15 cellular contexts compared by ENCODE assay signal in genomic region chr17:43570518-43570928, GRCh38. TPM values are rescaled to one million over a fixed set of nuclear protein-coding genes. Genes with fewer than 3 reads are reported as not detected.
A peak's percentile ranks its signal among the peaks of the same experiment; 100 is the strongest.
DNase-seq lines count a peak whose midpoint lies in the region; ATAC-seq and TF ChIP-seq lines count a peak whose summit lies in the region.
"Had no signal": no experiment of that assay in that cellular context is flagged by ENCODE, and none has a peak within 500 bp of the region (broad histone marks: within the 10 kb centered on the region; RNA-seq: fewer than 3 reads in every experiment).

No MANE protein-coding gene starts in this region.

- ATAC-seq in GM19328 (IDR thresholded peaks at IDR 0.05; ENCODE audit: unreplicated experiment) (no peak), omental fat pad (ENCODE audit: low FRiP score) (no peak)
- ATAC-seq: heart left ventricle had no signal

- H3K27ac ChIP-seq in brain microvascular endothelial cell: no peak overlapping the region
- no peak overlapping the region for H3K27ac ChIP-seq in osteoblast (ENCODE audit: low read depth, low read length)
- H3K27ac ChIP-seq: heart left ventricle, thyroid gland had no signal

- no peak overlapping the region for H3K4me2 ChIP-seq in osteoblast (ENCODE audit: insufficient read depth, low read length)
- H3K4me2 ChIP-seq: smooth muscle cell had no signal

- H3K4me1 ChIP-seq in osteoblast (ENCODE audit: insufficient read depth, low read length): peaks cover 4% of the 10 kb centered on the region
- H3K4me1 ChIP-seq: heart left ventricle, thyroid gland had no signal

- H2AFZ ChIP-seq in osteoblast (ENCODE audit: low read length): no peak overlapping the region

- H3K36me3 ChIP-seq in brain microvascular endothelial cell (replicated peaks) (no peaks in the 10 kb centered on the region), osteoblast (ENCODE audit: insufficient read depth, low read length) (no peaks in the 10 kb centered on the region)
- H3K36me3 ChIP-seq: heart left ventricle, thyroid gland had no signal

- DNase-seq in ELR (ENCODE audit: low read depth): peak; percentile 95
- peak; percentile 84 for DNase-seq in LHCN-M2 (ENCODE audit: low read depth)
- peak; percentile 41 for DNase-seq in brain microvascular endothelial cell
- peak; percentile 94 for DNase-seq in osteoblast (ENCODE audit: insufficient read length, low spot score, missing footprints)
- DNase-seq in omental fat pad (ENCODE audit: low spot score): no peak
- no peak for DNase-seq in foreskin melanocyte
- DNase-seq: activated CD8-positive, alpha-beta memory T cell treated with anti-CD3 and anti-CD28 coated beads, Interleukin-2, amount 50 U/mL, for 48 hours; amniotic stem cell; heart left ventricle; NCI-H1105; NCI-H524 treated with DMSO at 0.1 percent for 48 hours; Right ventricle myocardium superior; thyroid gland had no signal

- no peaks in the 10 kb centered on the region for H3K79me2 ChIP-seq in osteoblast (ENCODE audit: insufficient read depth, low read length)

- TF ChIP-seq CTCF in brain microvascular endothelial cell (IDR thresholded peaks at IDR 0.05; ENCODE audit: low read depth, low read length, missing control alignments): no peak
- no peak for TF ChIP-seq CTCF in osteoblast (IDR thresholded peaks at IDR 0.05; ENCODE audit: extremely low read depth, low read depth, low read length)
- TF ChIP-seq CTCF in omental fat pad (IDR thresholded peaks at IDR 0.05): no peak

- no peaks in the 10 kb centered on the region for H4K20me1 ChIP-seq in osteoblast (ENCODE audit: insufficient read depth, low read length)

- H3K4me3 ChIP-seq in brain microvascular endothelial cell (ENCODE audit: low read depth, low read length) (no peak overlapping the region), osteoblast (ENCODE audit: insufficient read depth, low read length) (no peak overlapping the region)
- H3K4me3 ChIP-seq: heart left ventricle, smooth muscle cell, thyroid gland had no signal

- in situ Hi-C loops in brain microvascular endothelial cell (cut with HindIII; ENCODE audit: low pct_ligation_motif_present, low sequenced_read_pairs): no loop called here

- no peaks in the 10 kb centered on the region for H3K9me3 ChIP-seq in osteoblast (ENCODE audit: low read depth, low read length)
- H3K9me3 ChIP-seq: heart left ventricle, thyroid gland had no signal

- H3K27me3 ChIP-seq in brain microvascular endothelial cell (replicated peaks) (no peaks in the 10 kb centered on the region), osteoblast (ENCODE audit: insufficient read depth, low read length) (peaks cover 18% of the 10 kb centered on the region)
- H3K27me3 ChIP-seq: heart left ventricle, thyroid gland had no signal

RNA-seq across cellular contexts. Expression of gene ETV4, which starts 24.4 kb away (rescaled TPM):
- 34.5 and 49.8 TPM in 2 replicates for total RNA-seq in LHCN-M2 (2014; rRNA removed)
- 14.0 TPM for polyA plus RNA-seq in LHCN-M2 (2012)
- total RNA-seq in osteoblast: 0.72 and 1.2 TPM in 2 replicates
- 1 to 10 TPM in 1 of 4 donors, under 1 TPM in 1, not detected in 2; 0.37 to 1.3 TPM for total RNA-seq in omental fat pad

Comparison
In these comparisons a context has a peak if more than half of its experiments do, and no peak if none do; other contexts are left out.
1. DNase-seq: peak in ELR (single experiment), LHCN-M2 (single experiment), brain microvascular endothelial cell (single experiment) and osteoblast (single experiment); none in omental fat pad (single experiment) and foreskin melanocyte (single experiment).
2. RNA of gene ETV4, which starts 24.4 kb away (total RNA-seq): 34.5 to 49.8 TPM in LHCN-M2; 0.72 to 1.2 TPM in osteoblast and 0.37 to 1.3 TPM in omental fat pad; every median in the first group is over 10 times any median in the second.